1 cellular context compared by ENCODE assay signal in the genomic region with DNA sequence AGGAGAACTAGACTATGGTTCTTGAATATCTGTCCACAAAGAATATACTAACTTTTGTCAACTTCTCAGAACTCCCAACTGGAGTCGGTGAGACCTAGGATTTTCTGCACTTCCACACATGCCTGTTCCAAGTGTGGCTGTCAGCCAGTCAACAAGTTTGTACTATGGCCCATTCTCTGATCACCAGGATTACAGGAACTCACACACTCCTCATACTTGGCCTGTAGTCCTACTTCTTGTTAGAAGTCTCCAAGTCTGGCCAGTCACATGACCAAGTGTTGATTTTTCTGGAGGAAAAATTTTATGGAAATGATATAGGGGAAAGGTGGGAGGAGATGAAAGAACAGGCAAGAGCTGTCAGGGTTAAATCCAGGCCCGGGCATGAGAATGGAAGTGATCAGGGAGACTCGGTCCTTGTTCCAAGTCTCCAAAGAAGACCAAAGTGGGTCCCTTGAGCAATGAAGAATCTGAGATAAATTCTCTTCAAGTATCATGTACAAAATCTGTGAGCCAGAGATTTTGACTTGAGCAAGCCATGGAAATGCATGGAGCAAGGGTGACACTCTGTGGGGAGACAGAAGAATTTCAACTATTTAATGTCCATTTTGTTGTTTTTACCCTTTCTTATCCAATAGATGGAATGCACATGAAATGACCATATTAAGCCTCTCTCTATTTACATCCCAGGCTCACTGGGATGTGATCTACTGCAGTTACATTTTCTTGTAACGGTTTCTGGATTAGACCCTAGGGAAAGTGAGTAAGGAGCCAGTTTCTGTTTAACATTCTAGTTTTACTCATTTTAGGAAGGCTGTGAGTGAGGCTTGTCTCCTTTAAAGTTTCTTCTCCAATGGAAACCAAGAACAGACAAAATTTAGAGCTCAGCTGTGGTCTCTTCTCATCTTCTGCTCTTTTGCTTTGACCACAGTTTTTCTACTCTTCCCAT.
TF ChIP-seq lines count a peak whose summit lies in the region.

No MANE protein-coding gene starts in this region.

TF ChIP-seq in GM23338, 12 proteins besides CTCF, POLR2A, EP300 and RAD21 (continued from another document):
- TF ChIP-seq, protein P1, sequence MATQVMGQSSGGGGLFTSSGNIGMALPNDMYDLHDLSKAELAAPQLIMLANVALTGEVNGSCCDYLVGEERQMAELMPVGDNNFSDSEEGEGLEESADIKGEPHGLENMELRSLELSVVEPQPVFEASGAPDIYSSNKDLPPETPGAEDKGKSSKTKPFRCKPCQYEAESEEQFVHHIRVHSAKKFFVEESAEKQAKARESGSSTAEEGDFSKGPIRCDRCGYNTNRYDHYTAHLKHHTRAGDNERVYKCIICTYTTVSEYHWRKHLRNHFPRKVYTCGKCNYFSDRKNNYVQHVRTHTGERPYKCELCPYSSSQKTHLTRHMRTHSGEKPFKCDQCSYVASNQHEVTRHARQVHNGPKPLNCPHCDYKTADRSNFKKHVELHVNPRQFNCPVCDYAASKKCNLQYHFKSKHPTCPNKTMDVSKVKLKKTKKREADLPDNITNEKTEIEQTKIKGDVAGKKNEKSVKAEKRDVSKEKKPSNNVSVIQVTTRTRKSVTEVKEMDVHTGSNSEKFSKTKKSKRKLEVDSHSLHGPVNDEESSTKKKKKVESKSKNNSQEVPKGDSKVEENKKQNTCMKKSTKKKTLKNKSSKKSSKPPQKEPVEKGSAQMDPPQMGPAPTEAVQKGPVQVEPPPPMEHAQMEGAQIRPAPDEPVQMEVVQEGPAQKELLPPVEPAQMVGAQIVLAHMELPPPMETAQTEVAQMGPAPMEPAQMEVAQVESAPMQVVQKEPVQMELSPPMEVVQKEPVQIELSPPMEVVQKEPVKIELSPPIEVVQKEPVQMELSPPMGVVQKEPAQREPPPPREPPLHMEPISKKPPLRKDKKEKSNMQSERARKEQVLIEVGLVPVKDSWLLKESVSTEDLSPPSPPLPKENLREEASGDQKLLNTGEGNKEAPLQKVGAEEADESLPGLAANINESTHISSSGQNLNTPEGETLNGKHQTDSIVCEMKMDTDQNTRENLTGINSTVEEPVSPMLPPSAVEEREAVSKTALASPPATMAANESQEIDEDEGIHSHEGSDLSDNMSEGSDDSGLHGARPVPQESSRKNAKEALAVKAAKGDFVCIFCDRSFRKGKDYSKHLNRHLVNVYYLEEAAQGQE (IDR thresholded peaks at IDR 0.05; ENCODE audit: unreplicated experiment), result no peak
- no peak for TF ChIP-seq POLR2AphosphoS5 (IDR thresholded peaks at IDR 0.05; ENCODE audit: low read depth)
- TF ChIP-seq ZNF331 (CRISPR knock-in tag; IDR thresholded peaks at IDR 0.05; ENCODE audit: low read depth), result no peak
- TF ChIP-seq EZH2 (IDR thresholded peaks at IDR 0.05; ENCODE audit: low read depth, unreplicated experiment), result no peak
- TF ChIP-seq, protein P2, sequence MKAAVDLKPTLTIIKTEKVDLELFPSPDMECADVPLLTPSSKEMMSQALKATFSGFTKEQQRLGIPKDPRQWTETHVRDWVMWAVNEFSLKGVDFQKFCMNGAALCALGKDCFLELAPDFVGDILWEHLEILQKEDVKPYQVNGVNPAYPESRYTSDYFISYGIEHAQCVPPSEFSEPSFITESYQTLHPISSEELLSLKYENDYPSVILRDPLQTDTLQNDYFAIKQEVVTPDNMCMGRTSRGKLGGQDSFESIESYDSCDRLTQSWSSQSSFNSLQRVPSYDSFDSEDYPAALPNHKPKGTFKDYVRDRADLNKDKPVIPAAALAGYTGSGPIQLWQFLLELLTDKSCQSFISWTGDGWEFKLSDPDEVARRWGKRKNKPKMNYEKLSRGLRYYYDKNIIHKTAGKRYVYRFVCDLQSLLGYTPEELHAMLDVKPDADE (IDR thresholded peaks at IDR 0.05), result no peak
- no peak for TF ChIP-seq EZH2phosphoT487 (IDR thresholded peaks at IDR 0.05; ENCODE audit: unreplicated experiment)
- no peak for TF ChIP-seq NANOG (IDR thresholded peaks at IDR 0.05; ENCODE audit: borderline replicate concordance)
- TF ChIP-seq, protein P3, sequence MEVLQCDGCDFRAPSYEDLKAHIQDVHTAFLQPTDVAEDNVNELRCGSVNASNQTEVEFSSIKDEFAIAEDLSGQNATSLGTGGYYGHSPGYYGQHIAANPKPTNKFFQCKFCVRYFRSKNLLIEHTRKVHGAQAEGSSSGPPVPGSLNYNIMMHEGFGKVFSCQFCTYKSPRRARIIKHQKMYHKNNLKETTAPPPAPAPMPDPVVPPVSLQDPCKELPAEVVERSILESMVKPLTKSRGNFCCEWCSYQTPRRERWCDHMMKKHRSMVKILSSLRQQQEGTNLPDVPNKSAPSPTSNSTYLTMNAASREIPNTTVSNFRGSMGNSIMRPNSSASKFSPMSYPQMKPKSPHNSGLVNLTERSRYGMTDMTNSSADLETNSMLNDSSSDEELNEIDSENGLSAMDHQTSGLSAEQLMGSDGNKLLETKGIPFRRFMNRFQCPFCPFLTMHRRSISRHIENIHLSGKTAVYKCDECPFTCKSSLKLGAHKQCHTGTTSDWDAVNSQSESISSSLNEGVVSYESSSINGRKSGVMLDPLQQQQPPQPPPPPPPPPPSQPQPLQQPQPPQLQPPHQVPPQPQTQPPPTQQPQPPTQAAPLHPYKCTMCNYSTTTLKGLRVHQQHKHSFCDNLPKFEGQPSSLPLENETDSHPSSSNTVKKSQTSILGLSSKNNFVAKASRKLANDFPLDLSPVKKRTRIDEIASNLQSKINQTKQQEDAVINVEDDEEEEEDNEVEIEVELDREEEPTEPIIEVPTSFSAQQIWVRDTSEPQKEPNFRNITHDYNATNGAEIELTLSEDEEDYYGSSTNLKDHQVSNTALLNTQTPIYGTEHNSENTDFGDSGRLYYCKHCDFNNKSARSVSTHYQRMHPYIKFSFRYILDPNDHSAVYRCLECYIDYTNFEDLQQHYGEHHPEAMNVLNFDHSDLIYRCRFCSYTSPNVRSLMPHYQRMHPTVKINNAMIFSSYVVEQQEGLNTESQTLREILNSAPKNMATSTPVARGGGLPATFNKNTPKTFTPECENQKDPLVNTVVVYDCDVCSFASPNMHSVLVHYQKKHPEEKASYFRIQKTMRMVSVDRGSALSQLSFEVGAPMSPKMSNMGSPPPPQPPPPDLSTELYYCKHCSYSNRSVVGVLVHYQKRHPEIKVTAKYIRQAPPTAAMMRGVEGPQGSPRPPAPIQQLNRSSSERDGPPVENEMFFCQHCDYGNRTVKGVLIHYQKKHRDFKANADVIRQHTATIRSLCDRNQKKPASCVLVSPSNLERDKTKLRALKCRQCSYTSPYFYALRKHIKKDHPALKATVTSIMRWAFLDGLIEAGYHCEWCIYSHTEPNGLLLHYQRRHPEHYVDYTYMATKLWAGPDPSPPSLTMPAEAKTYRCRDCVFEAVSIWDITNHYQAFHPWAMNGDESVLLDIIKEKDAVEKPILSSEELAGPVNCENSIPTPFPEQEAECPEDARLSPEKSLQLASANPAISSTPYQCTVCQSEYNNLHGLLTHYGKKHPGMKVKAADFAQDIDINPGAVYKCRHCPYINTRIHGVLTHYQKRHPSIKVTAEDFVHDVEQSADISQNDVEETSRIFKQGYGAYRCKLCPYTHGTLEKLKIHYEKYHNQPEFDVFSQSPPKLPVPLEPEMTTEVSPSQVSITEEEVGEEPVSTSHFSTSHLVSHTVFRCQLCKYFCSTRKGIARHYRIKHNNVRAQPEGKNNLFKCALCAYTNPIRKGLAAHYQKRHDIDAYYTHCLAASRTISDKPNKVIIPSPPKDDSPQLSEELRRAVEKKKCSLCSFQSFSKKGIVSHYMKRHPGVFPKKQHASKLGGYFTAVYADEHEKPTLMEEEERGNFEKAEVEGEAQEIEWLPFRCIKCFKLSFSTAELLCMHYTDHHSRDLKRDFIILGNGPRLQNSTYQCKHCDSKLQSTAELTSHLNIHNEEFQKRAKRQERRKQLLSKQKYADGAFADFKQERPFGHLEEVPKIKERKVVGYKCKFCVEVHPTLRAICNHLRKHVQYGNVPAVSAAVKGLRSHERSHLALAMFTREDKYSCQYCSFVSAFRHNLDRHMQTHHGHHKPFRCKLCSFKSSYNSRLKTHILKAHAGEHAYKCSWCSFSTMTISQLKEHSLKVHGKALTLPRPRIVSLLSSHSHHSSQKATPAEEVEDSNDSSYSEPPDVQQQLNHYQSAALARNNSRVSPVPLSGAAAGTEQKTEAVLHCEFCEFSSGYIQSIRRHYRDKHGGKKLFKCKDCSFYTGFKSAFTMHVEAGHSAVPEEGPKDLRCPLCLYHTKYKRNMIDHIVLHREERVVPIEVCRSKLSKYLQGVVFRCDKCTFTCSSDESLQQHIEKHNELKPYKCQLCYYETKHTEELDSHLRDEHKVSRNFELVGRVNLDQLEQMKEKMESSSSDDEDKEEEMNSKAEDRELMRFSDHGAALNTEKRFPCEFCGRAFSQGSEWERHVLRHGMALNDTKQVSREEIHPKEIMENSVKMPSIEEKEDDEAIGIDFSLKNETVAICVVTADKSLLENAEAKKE (CRISPR knock-in tag; IDR thresholded peaks at IDR 0.05), result no peak
- no peak for TF ChIP-seq ZNF114 (CRISPR knock-in tag; IDR thresholded peaks at IDR 0.05)
- no peak for TF ChIP-seq STAT1 (IDR thresholded peaks at IDR 0.05; ENCODE audit: unreplicated experiment)
TF ChIP-seq in GM23338: peak in this region for 0.
